28 cellular contexts compared by ENCODE assay signal in the genomic region with DNA sequence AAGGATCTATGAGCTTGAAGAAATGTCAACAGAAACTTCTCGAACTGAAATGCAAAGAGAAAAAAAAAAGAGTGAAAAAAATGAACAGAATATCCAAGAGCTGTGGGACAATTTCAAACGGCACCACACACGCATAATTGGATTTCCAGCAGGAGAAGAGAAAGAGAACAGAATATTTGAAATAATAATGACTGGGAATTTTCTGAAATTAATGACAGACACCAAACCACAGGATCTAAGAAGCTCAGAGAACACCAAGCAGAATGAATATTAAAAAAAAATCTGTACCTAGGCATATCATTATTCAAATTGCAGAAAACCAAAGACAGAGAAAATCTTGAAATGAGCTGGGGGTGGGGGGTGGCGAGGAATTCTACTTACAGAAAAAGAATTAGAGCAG. TPM values are rescaled to one million over a fixed set of nuclear protein-coding genes. Genes with fewer than 3 reads are reported as not detected.
DNase-seq lines count a peak whose midpoint lies in the region; TF ChIP-seq lines count a peak whose summit lies in the region.
"Had no signal": no experiment of that assay in that cellular context is flagged by ENCODE, and none has a peak within 500 bp of the region (broad histone marks: within the 10 kb centered on the region; RNA-seq: fewer than 3 reads in every experiment).

No MANE protein-coding gene starts in this region.

- no TSS peak for BruUV-seq in mammary epithelial cell (replicated peaks; lab: Mats Ljungman, UMichigan)

- dilution Hi-C loops in mammary epithelial cell (cut with HindIII; ENCODE audit: low sequenced_read_pairs) = no loop called here

- intact Hi-C loops in mammary epithelial cell (cut with micrococcal nuclease) = no loop called here

- no peaks in the 10 kb centered on the region for H3K36me3 ChIP-seq in HEK293 (ENCODE audit: control insufficient read depth in 2 of 2, insufficient read depth in 1 of 2, low read length in 2 of 2)
- no peaks in the 10 kb centered on the region for H3K36me3 ChIP-seq in mammary epithelial cell (ENCODE audit: insufficient read depth, low read length)
- H3K36me3 ChIP-seq: BE2C had no signal

- H2AFZ ChIP-seq in mammary epithelial cell (ENCODE audit: low read depth, low read length) = no peak overlapping the region

- H3K9ac ChIP-seq in mammary epithelial cell (ENCODE audit: insufficient read depth, low read length) = no peak overlapping the region
- H3K9ac ChIP-seq: BLaER1; BLaER1 treated with 17β-estradiol and CSF1 and Interleukin-3, amounts not matched to agents 10 nM and 100 nM had no signal

- H3K27ac ChIP-seq in HEK293 (ENCODE audit: extremely low read depth, low read depth, low read length) = no peak overlapping the region
- no peak overlapping the region for H3K27ac ChIP-seq in mammary epithelial cell (ENCODE audit: insufficient read depth, low read depth, low read length)
- H3K27ac ChIP-seq: 22Rv1; A549; BLaER1; BLaER1 treated with 17β-estradiol and CSF1 and Interleukin-3, amounts not matched to agents 10 nM and 100 nM; C4-2B had no signal

- TF ChIP-seq CTCF in HEK293 (tag by site-specific recombination; IDR thresholded peaks at IDR 0.05) (no peak), mammary epithelial cell (conservative IDR thresholded peaks at IDR 0.05 in 1 of 2, IDR thresholded peaks at IDR 0.05 in 1 of 2; ENCODE audit: extremely low read depth in 1 of 2, insufficient read depth in 1 of 2, low read depth in 1 of 2, low read length in 2 of 2) (no peak)

- H3K4me1 ChIP-seq in HEK293 (ENCODE audit: control insufficient read depth, insufficient read depth, low read length) = no peaks in the 10 kb centered on the region
- no peaks in the 10 kb centered on the region for H3K4me1 ChIP-seq in mammary epithelial cell (ENCODE audit: insufficient read depth, low read length)
- H3K4me1 ChIP-seq: A549, BE2C, Caco-2 had no signal

- H3K4me3 ChIP-seq in HEK293 (ENCODE audit: low read depth, low read length) = no peak overlapping the region
- H3K4me3 ChIP-seq in mammary epithelial cell (replicated peaks in 1 of 3; ENCODE audit: insufficient read depth in 1 of 3, low read depth in 2 of 3, low read length in 3 of 3) = no peak overlapping the region
- H3K4me3 ChIP-seq: A549; BLaER1; BLaER1 treated with 17β-estradiol and CSF1 and Interleukin-3, amounts not matched to agents 10 nM and 100 nM had no signal

- H3K4me2 ChIP-seq in mammary epithelial cell (ENCODE audit: insufficient read depth, low read depth, low read length) = no peak overlapping the region
- H3K4me2 ChIP-seq: A549; BLaER1; BLaER1 treated with 17β-estradiol and CSF1 and Interleukin-3, amounts not matched to agents 10 nM and 100 nM had no signal

- DNase-seq in mammary epithelial cell = no peak
- DNase-seq: 8988T; ACHN; AML-193; BE2C; C1 segment of cervical spinal cord; Caco-2; Calu3; CD4-positive, alpha-beta memory T cell; CD4-positive, alpha-beta T cell; CD4-positive, CD25-positive, alpha-beta regulatory T cell; CD8-positive, alpha-beta memory T cell; CD8-positive, alpha-beta T cell; COR-L47; DMS 273 treated with DMSO at 0.1 percent for 48 hours; DMS153; DMS53; DMS79; DMS79 treated with DMSO at 0.1 percent for 48 hours; DND-41; EL had no signal

- POLR2A ChIA-PET in HEK293 (lab: Yijun Ruan, JAX) = no interaction called here

- no peaks in the 10 kb centered on the region for H4K20me1 ChIP-seq in mammary epithelial cell (ENCODE audit: insufficient read depth, low read length)
- H4K20me1 ChIP-seq: BLaER1 had no signal

- H3K79me2 ChIP-seq in mammary epithelial cell (ENCODE audit: insufficient read depth, low read length) = no peaks in the 10 kb centered on the region

- 67% methylated on average over 4 of the region's 4 CpGs for WGBS in mammary epithelial cell (ENCODE audit: low coverage, missing lambda C conversion rate)

- no peaks in the 10 kb centered on the region for H3K27me3 ChIP-seq in mammary epithelial cell (ENCODE audit: insufficient read depth, low read length)
- H3K27me3 ChIP-seq: BE2C; BLaER1; BLaER1 treated with 17β-estradiol and CSF1 and Interleukin-3, amounts not matched to agents 10 nM and 100 nM had no signal

- H3K9me3 ChIP-seq in HEK293 (ENCODE audit: control insufficient read depth, insufficient read depth, low read depth, low read length) (no peaks in the 10 kb centered on the region), mammary epithelial cell (replicated peaks; ENCODE audit: insufficient read depth, low read length) (peaks cover 10% of the 10 kb centered on the region)
- H3K9me3 ChIP-seq: BE2C had no signal

- in situ Hi-C loops in mammary epithelial cell (cut with MboI; ENCODE audit: low sequenced_read_pairs in 2 of 2) = loop anchor here in 1 of 2 donors (25.0 kb wide), 1 partner anchor 423 kb away; no protein-coding TSS in a partner anchor

- CTCF ChIA-PET in HEK293 (lab: Yijun Ruan, JAX) = interaction anchor here (0.7 kb wide), 1 partner anchor 146 kb away, joined by 3 read pairs; no protein-coding TSS in a partner anchor
- CTCF ChIA-PET in mammary epithelial cell (lab: Charles Lee; ENCODE audit: low non-redundant PET) = no interaction called here

TF ChIP-seq in HEK293, 187 proteins besides CTCF, POLR2A, EP300 and RAD21:
- TF ChIP-seq ZNF558 (tag by site-specific recombination; IDR thresholded peaks at IDR 0.05) = peak; percentile 95
- no peak for TF ChIP-seq ZNF354C (tag by site-specific recombination; IDR thresholded peaks at IDR 0.05; ENCODE audit: borderline replicate concordance, low read depth)
- TF ChIP-seq ZNF302 (tag by site-specific recombination; IDR thresholded peaks at IDR 0.05; ENCODE audit: low read depth) = no peak

RNA-seq across cellular contexts. Expression of gene DPYSL4, which starts 27.2 kb away (rescaled TPM):
- total RNA-seq in mammary epithelial cell = 1 to 10 TPM; 3.0 to 5.6 TPM
- 6.6 TPM for polyA plus RNA-seq in mammary epithelial cell
- polyA minus RNA-seq in mammary epithelial cell = 3.3 TPM
- total RNA-seq: Caco-2, Calu3 had no signal
- polyA plus RNA-seq: CD14-positive monocyte; CD8-positive, alpha-beta memory T cell had no signal
